In the genomic region with DNA sequence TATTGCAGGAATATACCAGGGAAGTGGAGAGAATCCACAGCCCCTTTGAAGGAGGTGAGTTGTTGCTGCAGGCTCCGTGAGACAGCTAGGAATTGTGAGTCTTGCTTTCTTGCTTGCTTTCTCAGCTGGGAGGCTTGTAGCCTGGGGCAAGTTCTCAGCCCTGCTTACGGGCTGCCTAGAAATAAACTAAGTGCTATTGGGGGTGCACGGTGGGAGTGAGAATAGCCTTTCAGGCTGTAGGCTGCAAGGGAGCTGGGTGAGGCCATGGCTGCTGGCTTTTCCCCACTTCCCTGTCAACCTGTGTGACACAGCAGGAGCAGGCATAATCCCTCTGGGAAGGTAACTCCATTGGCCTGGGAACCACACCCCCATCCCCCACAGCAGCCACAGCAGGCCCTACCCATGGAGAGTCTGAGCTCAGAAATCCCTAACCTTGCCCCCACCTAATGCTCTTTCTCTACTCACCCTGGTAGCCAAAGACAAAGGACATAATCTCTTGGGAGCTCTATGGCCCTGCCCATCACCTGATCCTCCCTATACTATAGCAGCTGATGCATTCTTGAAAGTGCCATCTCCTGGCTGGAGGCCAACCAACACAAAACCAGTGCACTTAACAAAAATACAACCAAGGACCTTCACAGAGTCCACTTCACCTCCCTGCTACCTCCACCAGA, we compare ENCODE assay signal across 18 cellular contexts.
"Had no signal": no experiment of that assay in that cellular context is flagged by ENCODE, and none has a peak within 500 bp of the region (broad histone marks: within the 10 kb centered on the region; RNA-seq: fewer than 3 reads in every experiment).

No MANE protein-coding gene starts in this region.

- H3K4me1 Mint-ChIP-seq: activated naive CD4-positive, alpha-beta T cell treated with anti-CD3 and anti-CD28 coated beads, Interleukin-2, amount 50 U/mL, for 24 hours had no signal

- H3K27ac ChIP-seq: body of pancreas, cardiac muscle cell, epithelial cell of prostate, heart left ventricle, lower lobe of right lung, thoracic aorta, VCaP had no signal

- H3K4me3 Mint-ChIP-seq: activated naive CD4-positive, alpha-beta T cell treated with anti-CD3 and anti-CD28 coated beads, Interleukin-2, amount 50 U/mL, for 24 hours; naive B cell; type B pancreatic cell had no signal

- H3K9me3 ChIP-seq: body of pancreas, lower lobe of right lung, thoracic aorta had no signal

- H3K27me3 ChIP-seq: body of pancreas, cardiac muscle cell, heart left ventricle had no signal

- H3K9me3 Mint-ChIP-seq: activated naive CD4-positive, alpha-beta T cell treated with anti-CD3 and anti-CD28 coated beads, Interleukin-2, amount 50 U/mL, for 24 hours had no signal

- H3K36me3 Mint-ChIP-seq: activated naive CD4-positive, alpha-beta T cell treated with anti-CD3 and anti-CD28 coated beads, Interleukin-2, amount 50 U/mL, for 24 hours; naive B cell; type B pancreatic cell had no signal

- DNase-seq: activated gamma-delta T cell treated with Interleukin-2 at 50 U/mL for 16 hours; activated T-cell treated with anti-CD3 and anti-CD28 coated beads, Interleukin-2, amount 50 U/mL, for 1 hour; anterior cingulate cortex; body of pancreas; cortex of kidney; heart left ventricle; lower lobe of right lung; naive B cell; stimulated activated CD4-positive, alpha-beta T cell treated with anti-CD3 and anti-CD28 coated beads, Interleukin-4, amount 100 ng/mL, for 1 hour; stimulated activated naive CD4-positive, alpha-beta T cell treated with Interleukin-2 at 50 U/mL for 16 hours had no signal

- H3K4me3 ChIP-seq: body of pancreas, cardiac muscle cell, heart left ventricle, lower lobe of right lung, thoracic aorta had no signal

- H3K27ac Mint-ChIP-seq: activated naive CD4-positive, alpha-beta T cell treated with anti-CD3 and anti-CD28 coated beads, Interleukin-2, amount 50 U/mL, for 24 hours; type B pancreatic cell had no signal

- H3K36me3 ChIP-seq: cardiac muscle cell, heart left ventricle, lower lobe of right lung, thoracic aorta had no signal

- ATAC-seq: body of pancreas, heart left ventricle, left lobe of liver, lower lobe of right lung, sciatic nerve had no signal

- H3K4me1 ChIP-seq: body of pancreas, heart left ventricle, lower lobe of right lung had no signal
